ENCODE assay signal across 23 cellular contexts in genomic region chr22:41355895-41356294, GRCh38.
"Had no signal": no experiment of that assay in that cellular context is flagged by ENCODE, and none has a peak within 500 bp of the region (broad histone marks: within the 10 kb centered on the region; RNA-seq: fewer than 3 reads in every experiment).

No MANE protein-coding gene starts in this region.

- H3K27ac ChIP-seq: stomach, suprapubic skin, thoracic aorta, thyroid gland, tibial artery, transverse colon, upper lobe of left lung, upper lobe of right lung, uterus, vagina had no signal

- DNase-seq: stimulated activated CD4-positive, alpha-beta T cell treated with anti-CD3 and anti-CD28 coated beads, Interleukin-2, amount 100 ng/mL, for 48 hours; stimulated activated CD4-positive, alpha-beta T cell treated with anti-CD3 and anti-CD28 coated beads, Interleukin-4, amount 100 ng/mL, for 1 hour; stimulated activated CD4-positive, alpha-beta T cell treated with anti-CD3 and anti-CD28 coated beads, Interleukin-4, amount 100 ng/mL, for 24 hours; stimulated activated CD4-positive, alpha-beta T cell treated with anti-CD3 and anti-CD28 coated beads, Interleukin-4, amount 100 ng/mL, for 4 hours; stimulated activated CD8-positive, alpha-beta memory T cell treated with anti-CD3 and anti-CD28 coated beads, Interleukin-4, amount 100 ng/mL, for 48 hours; stimulated activated naive B cell treated with anti-CD40 and anti-IgM and Interleukin-4, amounts not matched to agents 10 μg/mL and 1 μg/mL and 100 μg/mL, for 72 hours; stimulated activated naive CD4-positive, alpha-beta T cell; stimulated activated naive CD4-positive, alpha-beta T cell treated with Interleukin-2 at 50 U/mL for 16 hours; stimulated activated naive CD8-positive, alpha-beta T cell treated with anti-CD3 and anti-CD28 coated beads, Interleukin-15, amount 100 ng/mL, for 72 hours; stimulated activated naive CD8-positive, alpha-beta T cell treated with anti-CD3 and anti-CD28 coated beads, Interleukin-15, Interleukin-2, amounts not matched to agents 100 U/mL and 50 U/mL, for 24 hours; stomach; substantia nigra; testis; thyroid gland; tibial artery; transverse colon; trophoblast cell; upper lobe of right lung; uterus had no signal
